Comparison of ENCODE assay signal across 23 cellular contexts in genomic region chr5:144436007-144436406, GRCh38.
A peak's percentile ranks its signal among the peaks of the same experiment; 100 is the strongest.
DNase-seq lines count a peak whose midpoint lies in the region; ATAC-seq and TF ChIP-seq lines count a peak whose summit lies in the region.
"Had no signal": no experiment of that assay in that cellular context is flagged by ENCODE, and none has a peak within 500 bp of the region (broad histone marks: within the 10 kb centered on the region; RNA-seq: fewer than 3 reads in every experiment).

No MANE protein-coding gene starts in this region.

- ATAC-seq in SK-N-SH treated with all-trans-retinoic acid at 6 μM for 48 hours, result no peak
- ATAC-seq: heart right ventricle, left cardiac atrium, right lobe of liver had no signal

- no peak overlapping the region for H2BK5ac ChIP-seq in mesendoderm (ENCODE audit: low read length)

- H2BK120ac ChIP-seq in mesendoderm (ENCODE audit: low read depth, low read length), result no peak overlapping the region

- WGBS in mesendoderm (ENCODE audit: extremely low coverage, insufficient coverage, low lambda C conversion rate), result no CpG with 5 or more reads among the region's 1 CpG

- H3K18ac ChIP-seq in mesendoderm (ENCODE audit: low read length), result no peak overlapping the region

- no peaks in the 10 kb centered on the region for H3K79me2 ChIP-seq in mesendoderm (ENCODE audit: control insufficient read depth, insufficient read depth, low read length)

- no peak overlapping the region for H3K27ac ChIP-seq in mesendoderm (ENCODE audit: low read depth, low read length)
- no peak overlapping the region for H3K27ac ChIP-seq in brain microvascular endothelial cell
- H3K27ac ChIP-seq: heart right ventricle, Peyer's patch, right lobe of liver, stomach, transverse colon had no signal

- H3K4me1 ChIP-seq in mesendoderm (ENCODE audit: control insufficient read depth, low read depth, low read length), result no peaks in the 10 kb centered on the region
- H3K4me1 ChIP-seq: Peyer's patch, stomach, transverse colon had no signal

- H3K23ac ChIP-seq in mesendoderm (ENCODE audit: low read length), result no peak overlapping the region

- DNase-seq in DMS79 treated with DMSO at 0.1 percent for 48 hours (lab: John Stamatoyannopoulos, UW), result peak; percentile 60
- DNase-seq in NCI-H2029 treated with DMSO at 0.1 percent for 48 hours (lab: John Stamatoyannopoulos, UW), result peak; percentile 18
- DNase-seq in NCI-H446 (lab: John Stamatoyannopoulos, UW), result peak; percentile 10 to 76
- DNase-seq in midbrain (lab: John Stamatoyannopoulos, UW), result peak; percentile 11
- no peak for DNase-seq in KBM-7
- DNase-seq in mesendoderm, result no peak
- DNase-seq in brain microvascular endothelial cell, result no peak
- DNase-seq: activated CD4-positive, alpha-beta T cell treated with anti-CD3 and anti-CD28 coated beads for 4 hours; activated naive CD4-positive, alpha-beta T cell treated with anti-CD3 and anti-CD28 coated beads, Interleukin-2, amount 50 U/mL, for 16 hours; anterior cingulate cortex; CD4-positive, alpha-beta memory T cell; central memory CD4-positive, alpha-beta T cell; heart right ventricle; Karpas-422; left cardiac atrium; naive B cell; NK-92 treated with Interleukin-12 subunit alpha and Interleukin-12 subunit beta, amount 100 ng/mL, for 24 hours; Peyer's patch; right lobe of liver; stomach; T-helper 1 cell; transverse colon had no signal

- H3K4ac ChIP-seq in mesendoderm (ENCODE audit: low read depth, low read length), result no peak overlapping the region

- no peak overlapping the region for H4K5ac ChIP-seq in mesendoderm (ENCODE audit: low read length)

- no peak overlapping the region for H3K56ac ChIP-seq in mesendoderm (ENCODE audit: low read length)

- TF ChIP-seq CTCF in brain microvascular endothelial cell (IDR thresholded peaks at IDR 0.05; ENCODE audit: low read depth, low read length, missing control alignments), result no peak

- in situ Hi-C loops in KBM-7 (cut with MboI; ENCODE audit: low pct_unique_long_range_greater_than_20kb, low sequenced_read_pairs), result no loop called here
- in situ Hi-C loops in brain microvascular endothelial cell (cut with HindIII; ENCODE audit: low pct_ligation_motif_present, low sequenced_read_pairs), result no loop called here

- H4K8ac ChIP-seq in mesendoderm (ENCODE audit: low read depth, low read length), result no peak overlapping the region

- no peaks in the 10 kb centered on the region for H3K27me3 ChIP-seq in mesendoderm (ENCODE audit: insufficient read depth, low read length, poor library complexity)
- H3K27me3 ChIP-seq in brain microvascular endothelial cell (replicated peaks), result no peaks in the 10 kb centered on the region
- H3K27me3 ChIP-seq: heart right ventricle, Peyer's patch, right lobe of liver, stomach, transverse colon had no signal

- no peak overlapping the region for H2BK15ac ChIP-seq in mesendoderm (replicated peaks; ENCODE audit: low read depth)

- H2AK5ac ChIP-seq in mesendoderm (ENCODE audit: low read length), result no peak overlapping the region

- H3K36me3 ChIP-seq in mesendoderm (ENCODE audit: control insufficient read depth, insufficient read depth, low read length) (no peaks in the 10 kb centered on the region), brain microvascular endothelial cell (replicated peaks) (no peaks in the 10 kb centered on the region)
- H3K36me3 ChIP-seq: heart right ventricle, Peyer's patch, right lobe of liver, stomach, transverse colon had no signal

- H3K4me3 ChIP-seq in mesendoderm (ENCODE audit: low read length) (no peak overlapping the region), brain microvascular endothelial cell (ENCODE audit: low read depth, low read length) (no peak overlapping the region)
- H3K4me3 ChIP-seq: heart right ventricle, Peyer's patch, right lobe of liver, stomach, transverse colon had no signal

- no peaks in the 10 kb centered on the region for H3K79me1 ChIP-seq in mesendoderm (ENCODE audit: low read length)

- H3K9ac ChIP-seq in mesendoderm (ENCODE audit: low read length), result no peak overlapping the region

- H3K4me2 ChIP-seq in mesendoderm (ENCODE audit: low read length), result no peak overlapping the region

TF ChIP-seq in SK-N-SH treated with all-trans-retinoic acid at 6 μM for 48 hours, 23 proteins besides CTCF, POLR2A, EP300 and RAD21:
- TF ChIP-seq GLIS3 (CRISPR knock-in tag; IDR thresholded peaks at IDR 0.05), result no peak
- no peak for TF ChIP-seq TOX (CRISPR knock-in tag; IDR thresholded peaks at IDR 0.05; ENCODE audit: borderline replicate concordance)
- no peak for TF ChIP-seq RARB (CRISPR knock-in tag; IDR thresholded peaks at IDR 0.05)
- no peak for TF ChIP-seq PATZ1 (CRISPR knock-in tag; IDR thresholded peaks at IDR 0.05; ENCODE audit: borderline replicate concordance)
- no peak for TF ChIP-seq ZFP30 (CRISPR knock-in tag; IDR thresholded peaks at IDR 0.05)
- TF ChIP-seq ZC3H10 (CRISPR knock-in tag; IDR thresholded peaks at IDR 0.05), result no peak

Comparison
In these comparisons a context has a peak if more than half of its experiments do, and no peak if none do; other contexts are left out.
1. DNase-seq: peak in DMS79 treated with DMSO at 0.1 percent for 48 hours (single experiment), NCI-H2029 treated with DMSO at 0.1 percent for 48 hours (single experiment), NCI-H446 (2 of 2) and midbrain (single experiment); none in KBM-7 (single experiment), mesendoderm (single experiment) and brain microvascular endothelial cell (single experiment).